In genomic region chr7:24821045-24821853, GRCh38 we compare ENCODE assay signal across 1 cellular context.
TF ChIP-seq lines count a peak whose summit lies in the region.

No MANE protein-coding gene starts in this region.

TF ChIP-seq in K562, 482 proteins besides CTCF, POLR2A, EP300 and RAD21 (continued from another document and continues in another):
- TF ChIP-seq, protein P1, sequence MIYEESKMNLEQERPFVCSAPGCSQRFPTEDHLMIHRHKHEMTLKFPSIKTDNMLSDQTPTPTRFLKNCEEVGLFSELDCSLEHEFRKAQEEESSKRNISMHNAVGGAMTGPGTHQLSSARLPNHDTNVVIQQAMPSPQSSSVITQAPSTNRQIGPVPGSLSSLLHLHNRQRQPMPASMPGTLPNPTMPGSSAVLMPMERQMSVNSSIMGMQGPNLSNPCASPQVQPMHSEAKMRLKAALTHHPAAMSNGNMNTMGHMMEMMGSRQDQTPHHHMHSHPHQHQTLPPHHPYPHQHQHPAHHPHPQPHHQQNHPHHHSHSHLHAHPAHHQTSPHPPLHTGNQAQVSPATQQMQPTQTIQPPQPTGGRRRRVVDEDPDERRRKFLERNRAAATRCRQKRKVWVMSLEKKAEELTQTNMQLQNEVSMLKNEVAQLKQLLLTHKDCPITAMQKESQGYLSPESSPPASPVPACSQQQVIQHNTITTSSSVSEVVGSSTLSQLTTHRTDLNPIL (CRISPR knock-in tag; IDR thresholded peaks at IDR 0.05) = no peak
- no peak for TF ChIP-seq RFX7 (CRISPR knock-in tag; IDR thresholded peaks at IDR 0.05)
- no peak for TF ChIP-seq ZNF780A (CRISPR knock-in tag; IDR thresholded peaks at IDR 0.05)
- TF ChIP-seq, protein P2, sequence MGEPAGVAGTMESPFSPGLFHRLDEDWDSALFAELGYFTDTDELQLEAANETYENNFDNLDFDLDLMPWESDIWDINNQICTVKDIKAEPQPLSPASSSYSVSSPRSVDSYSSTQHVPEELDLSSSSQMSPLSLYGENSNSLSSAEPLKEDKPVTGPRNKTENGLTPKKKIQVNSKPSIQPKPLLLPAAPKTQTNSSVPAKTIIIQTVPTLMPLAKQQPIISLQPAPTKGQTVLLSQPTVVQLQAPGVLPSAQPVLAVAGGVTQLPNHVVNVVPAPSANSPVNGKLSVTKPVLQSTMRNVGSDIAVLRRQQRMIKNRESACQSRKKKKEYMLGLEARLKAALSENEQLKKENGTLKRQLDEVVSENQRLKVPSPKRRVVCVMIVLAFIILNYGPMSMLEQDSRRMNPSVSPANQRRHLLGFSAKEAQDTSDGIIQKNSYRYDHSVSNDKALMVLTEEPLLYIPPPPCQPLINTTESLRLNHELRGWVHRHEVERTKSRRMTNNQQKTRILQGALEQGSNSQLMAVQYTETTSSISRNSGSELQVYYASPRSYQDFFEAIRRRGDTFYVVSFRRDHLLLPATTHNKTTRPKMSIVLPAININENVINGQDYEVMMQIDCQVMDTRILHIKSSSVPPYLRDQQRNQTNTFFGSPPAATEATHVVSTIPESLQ (CRISPR knock-in tag; IDR thresholded peaks at IDR 0.05) = no peak
- no peak for TF ChIP-seq FIP1L1 (IDR thresholded peaks at IDR 0.05; ENCODE audit: low read depth, low read length, poor library complexity, severe bottlenecking)
- no peak for TF ChIP-seq XRCC4 (IDR thresholded peaks at IDR 0.05; ENCODE audit: extremely low read depth, insufficient read depth, insufficient read length)
- TF ChIP-seq TSC22D4 (tag; IDR thresholded peaks at IDR 0.05) = no peak
- TF ChIP-seq, protein P3, sequence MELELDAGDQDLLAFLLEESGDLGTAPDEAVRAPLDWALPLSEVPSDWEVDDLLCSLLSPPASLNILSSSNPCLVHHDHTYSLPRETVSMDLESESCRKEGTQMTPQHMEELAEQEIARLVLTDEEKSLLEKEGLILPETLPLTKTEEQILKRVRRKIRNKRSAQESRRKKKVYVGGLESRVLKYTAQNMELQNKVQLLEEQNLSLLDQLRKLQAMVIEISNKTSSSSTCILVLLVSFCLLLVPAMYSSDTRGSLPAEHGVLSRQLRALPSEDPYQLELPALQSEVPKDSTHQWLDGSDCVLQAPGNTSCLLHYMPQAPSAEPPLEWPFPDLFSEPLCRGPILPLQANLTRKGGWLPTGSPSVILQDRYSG (tag; conservative IDR thresholded peaks at IDR 0.05; ENCODE audit: low read depth) = no peak
- TF ChIP-seq RBFOX2 (IDR thresholded peaks at IDR 0.05; ENCODE audit: low read depth, low read length) = no peak
- no peak for TF ChIP-seq MTF1 (CRISPR knock-in tag; IDR thresholded peaks at IDR 0.05; ENCODE audit: borderline replicate concordance)
- TF ChIP-seq ESRRB (CRISPR knock-in tag; IDR thresholded peaks at IDR 0.05; ENCODE audit: borderline replicate concordance) = no peak
- TF ChIP-seq RB1 (IDR thresholded peaks at IDR 0.05; ENCODE audit: low read depth) = no peak
- no peak for TF ChIP-seq CC2D1A (IDR thresholded peaks at IDR 0.05)
- TF ChIP-seq SMARCE1 (IDR thresholded peaks at IDR 0.05) = peak; percentile 92
- no peak for TF ChIP-seq ZNF436 (CRISPR knock-in tag; IDR thresholded peaks at IDR 0.05)
- no peak for TF ChIP-seq ZNF445 (CRISPR knock-in tag; IDR thresholded peaks at IDR 0.05; ENCODE audit: low read depth)
- TF ChIP-seq GABPA (tag; conservative IDR thresholded peaks at IDR 0.05; ENCODE audit: low read depth) = peak; percentile 67
- TF ChIP-seq C11orf30 (IDR thresholded peaks at IDR 0.05; ENCODE audit: low read depth) = 0 out of 2 replicates have a peak, but pooled peaks have one; percentile 6
- TF ChIP-seq ZSCAN29 (IDR thresholded peaks at IDR 0.05) = no peak
- peak; percentile 69 for TF ChIP-seq TEAD4 (IDR thresholded peaks at IDR 0.05; ENCODE audit: low read length)
- no peak for TF ChIP-seq TEAD4 (CRISPR knock-in tag; IDR thresholded peaks at IDR 0.05; ENCODE audit: borderline replicate concordance)
- TF ChIP-seq, protein P4, sequence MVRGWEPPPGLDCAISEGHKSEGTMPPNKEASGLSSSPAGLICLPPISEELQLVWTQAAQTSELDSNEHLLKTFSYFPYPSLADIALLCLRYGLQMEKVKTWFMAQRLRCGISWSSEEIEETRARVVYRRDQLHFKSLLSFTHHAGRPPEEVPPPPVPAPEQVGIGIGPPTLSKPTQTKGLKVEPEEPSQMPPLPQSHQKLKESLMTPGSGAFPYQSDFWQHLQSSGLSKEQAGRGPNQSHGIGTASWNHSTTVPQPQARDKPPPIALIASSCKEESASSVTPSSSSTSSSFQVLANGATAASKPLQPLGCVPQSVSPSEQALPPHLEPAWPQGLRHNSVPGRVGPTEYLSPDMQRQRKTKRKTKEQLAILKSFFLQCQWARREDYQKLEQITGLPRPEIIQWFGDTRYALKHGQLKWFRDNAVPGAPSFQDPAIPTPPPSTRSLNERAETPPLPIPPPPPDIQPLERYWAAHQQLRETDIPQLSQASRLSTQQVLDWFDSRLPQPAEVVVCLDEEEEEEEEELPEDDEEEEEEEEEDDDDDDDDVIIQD (CRISPR knock-in tag; IDR thresholded peaks at IDR 0.05) = no peak
- no peak for TF ChIP-seq ZNF79 (CRISPR knock-in tag; IDR thresholded peaks at IDR 0.05; ENCODE audit: low read depth)
- TF ChIP-seq ZNF217 (CRISPR knock-in tag; IDR thresholded peaks at IDR 0.05) = no peak
- TF ChIP-seq EHMT2 (IDR thresholded peaks at IDR 0.05) = no peak
- TF ChIP-seq ZNF134 (CRISPR knock-in tag; conservative IDR thresholded peaks at IDR 0.05) = no peak
- no peak for TF ChIP-seq PRMT5 (CRISPR knock-in tag; IDR thresholded peaks at IDR 0.05)
- TF ChIP-seq, protein P5, sequence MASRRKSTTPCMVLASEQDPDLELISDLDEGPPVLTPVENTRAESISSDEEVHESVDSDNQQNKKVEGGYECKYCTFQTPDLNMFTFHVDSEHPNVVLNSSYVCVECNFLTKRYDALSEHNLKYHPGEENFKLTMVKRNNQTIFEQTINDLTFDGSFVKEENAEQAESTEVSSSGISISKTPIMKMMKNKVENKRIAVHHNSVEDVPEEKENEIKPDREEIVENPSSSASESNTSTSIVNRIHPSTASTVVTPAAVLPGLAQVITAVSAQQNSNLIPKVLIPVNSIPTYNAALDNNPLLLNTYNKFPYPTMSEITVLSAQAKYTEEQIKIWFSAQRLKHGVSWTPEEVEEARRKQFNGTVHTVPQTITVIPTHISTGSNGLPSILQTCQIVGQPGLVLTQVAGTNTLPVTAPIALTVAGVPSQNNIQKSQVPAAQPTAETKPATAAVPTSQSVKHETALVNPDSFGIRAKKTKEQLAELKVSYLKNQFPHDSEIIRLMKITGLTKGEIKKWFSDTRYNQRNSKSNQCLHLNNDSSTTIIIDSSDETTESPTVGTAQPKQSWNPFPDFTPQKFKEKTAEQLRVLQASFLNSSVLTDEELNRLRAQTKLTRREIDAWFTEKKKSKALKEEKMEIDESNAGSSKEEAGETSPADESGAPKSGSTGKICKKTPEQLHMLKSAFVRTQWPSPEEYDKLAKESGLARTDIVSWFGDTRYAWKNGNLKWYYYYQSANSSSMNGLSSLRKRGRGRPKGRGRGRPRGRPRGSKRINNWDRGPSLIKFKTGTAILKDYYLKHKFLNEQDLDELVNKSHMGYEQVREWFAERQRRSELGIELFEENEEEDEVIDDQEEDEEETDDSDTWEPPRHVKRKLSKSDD (conservative IDR thresholded peaks at IDR 0.05; ENCODE audit: low read length) = no peak
- peak; percentile 76 for TF ChIP-seq ZNF766 (CRISPR knock-in tag; conservative IDR thresholded peaks at IDR 0.05)
- no peak for TF ChIP-seq HEY1 (CRISPR knock-in tag; IDR thresholded peaks at IDR 0.05; ENCODE audit: borderline replicate concordance)
- no peak for TF ChIP-seq HBP1 (CRISPR knock-in tag; IDR thresholded peaks at IDR 0.05)
- peak in 1 of 2 experiments; percentile 55; a peak in 1 of 4 replicates for TF ChIP-seq ZNF639 (CRISPR knock-in tag; conservative IDR thresholded peaks at IDR 0.05 in 1 of 2, IDR thresholded peaks at IDR 0.05 in 1 of 2)
- 0 out of 2 replicates have a peak, but pooled peaks have one; percentile 51 for TF ChIP-seq REST (CRISPR knock-in tag; IDR thresholded peaks at IDR 0.05; ENCODE audit: low read depth)
- TF ChIP-seq GABPB2 (CRISPR knock-in tag; conservative IDR thresholded peaks at IDR 0.05) = no peak
- TF ChIP-seq, protein P6, sequence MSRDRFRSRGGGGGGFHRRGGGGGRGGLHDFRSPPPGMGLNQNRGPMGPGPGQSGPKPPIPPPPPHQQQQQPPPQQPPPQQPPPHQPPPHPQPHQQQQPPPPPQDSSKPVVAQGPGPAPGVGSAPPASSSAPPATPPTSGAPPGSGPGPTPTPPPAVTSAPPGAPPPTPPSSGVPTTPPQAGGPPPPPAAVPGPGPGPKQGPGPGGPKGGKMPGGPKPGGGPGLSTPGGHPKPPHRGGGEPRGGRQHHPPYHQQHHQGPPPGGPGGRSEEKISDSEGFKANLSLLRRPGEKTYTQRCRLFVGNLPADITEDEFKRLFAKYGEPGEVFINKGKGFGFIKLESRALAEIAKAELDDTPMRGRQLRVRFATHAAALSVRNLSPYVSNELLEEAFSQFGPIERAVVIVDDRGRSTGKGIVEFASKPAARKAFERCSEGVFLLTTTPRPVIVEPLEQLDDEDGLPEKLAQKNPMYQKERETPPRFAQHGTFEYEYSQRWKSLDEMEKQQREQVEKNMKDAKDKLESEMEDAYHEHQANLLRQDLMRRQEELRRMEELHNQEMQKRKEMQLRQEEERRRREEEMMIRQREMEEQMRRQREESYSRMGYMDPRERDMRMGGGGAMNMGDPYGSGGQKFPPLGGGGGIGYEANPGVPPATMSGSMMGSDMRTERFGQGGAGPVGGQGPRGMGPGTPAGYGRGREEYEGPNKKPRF (IDR thresholded peaks at IDR 0.05; ENCODE audit: low read depth, low read length) = no peak
- TF ChIP-seq DACH1 (IDR thresholded peaks at IDR 0.05; ENCODE audit: partially characterized antibody) = peak; percentile 80
- TF ChIP-seq ZNF175 (CRISPR knock-in tag; IDR thresholded peaks at IDR 0.05; ENCODE audit: low read depth) = peak; percentile 65; the same call in 1 of the 2 replicates
- TF ChIP-seq MCM7 (IDR thresholded peaks at IDR 0.05) = no peak
- TF ChIP-seq, protein P7, sequence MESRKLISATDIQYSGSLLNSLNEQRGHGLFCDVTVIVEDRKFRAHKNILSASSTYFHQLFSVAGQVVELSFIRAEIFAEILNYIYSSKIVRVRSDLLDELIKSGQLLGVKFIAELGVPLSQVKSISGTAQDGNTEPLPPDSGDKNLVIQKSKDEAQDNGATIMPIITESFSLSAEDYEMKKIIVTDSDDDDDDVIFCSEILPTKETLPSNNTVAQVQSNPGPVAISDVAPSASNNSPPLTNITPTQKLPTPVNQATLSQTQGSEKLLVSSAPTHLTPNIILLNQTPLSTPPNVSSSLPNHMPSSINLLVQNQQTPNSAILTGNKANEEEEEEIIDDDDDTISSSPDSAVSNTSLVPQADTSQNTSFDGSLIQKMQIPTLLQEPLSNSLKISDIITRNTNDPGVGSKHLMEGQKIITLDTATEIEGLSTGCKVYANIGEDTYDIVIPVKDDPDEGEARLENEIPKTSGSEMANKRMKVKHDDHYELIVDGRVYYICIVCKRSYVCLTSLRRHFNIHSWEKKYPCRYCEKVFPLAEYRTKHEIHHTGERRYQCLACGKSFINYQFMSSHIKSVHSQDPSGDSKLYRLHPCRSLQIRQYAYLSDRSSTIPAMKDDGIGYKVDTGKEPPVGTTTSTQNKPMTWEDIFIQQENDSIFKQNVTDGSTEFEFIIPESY (CRISPR knock-in tag; IDR thresholded peaks at IDR 0.05) = no peak
- TF ChIP-seq PHB (CRISPR knock-in tag; IDR thresholded peaks at IDR 0.05) = no peak
